Comparison of ENCODE assay signal across 17 cellular contexts in the genomic region with DNA sequence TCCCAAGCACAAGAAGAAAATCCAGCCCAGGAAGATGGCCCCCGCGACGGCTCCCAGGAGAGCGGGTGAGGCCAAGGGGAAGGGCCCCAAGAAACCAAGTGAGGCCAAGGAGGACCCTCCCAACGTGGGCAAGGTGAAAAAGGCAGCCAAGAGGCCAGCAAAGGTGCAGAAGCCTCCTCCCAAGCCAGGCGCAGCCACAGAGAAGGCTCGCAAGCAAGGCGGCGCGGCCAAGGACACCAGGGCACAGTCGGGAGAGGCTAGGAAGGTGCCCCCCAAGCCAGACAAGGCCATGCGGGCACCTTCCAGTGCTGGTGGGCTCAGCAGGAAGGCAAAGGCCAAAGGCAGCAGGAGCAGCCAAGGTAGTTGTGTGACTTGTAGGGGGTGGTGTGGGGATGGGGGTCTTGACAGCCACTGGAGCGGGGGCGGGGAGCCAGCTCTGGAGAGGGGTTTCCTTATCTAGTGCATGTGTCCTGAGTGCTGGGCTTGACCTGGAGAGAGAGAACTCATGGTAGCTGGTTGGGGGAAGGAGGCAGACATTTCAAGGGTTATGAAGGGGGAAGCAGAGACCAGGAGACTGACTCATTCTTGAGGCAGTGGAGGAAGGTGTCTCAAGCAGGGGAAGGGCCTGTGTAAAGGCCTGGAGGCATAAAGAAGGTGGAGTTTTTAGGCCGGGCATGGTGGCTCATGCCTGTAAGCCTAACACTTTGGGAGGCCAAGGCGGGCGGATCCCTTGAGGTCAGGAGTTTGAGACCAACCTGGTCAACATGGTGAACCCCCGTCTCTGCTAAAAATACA. TPM values are rescaled to one million over a fixed set of nuclear protein-coding genes. Genes with fewer than 3 reads are reported as not detected.
DNase-seq lines count a peak whose midpoint lies in the region; ATAC-seq and TF ChIP-seq lines count a peak whose summit lies in the region.
"Had no signal": no experiment of that assay in that cellular context is flagged by ENCODE, and none has a peak within 500 bp of the region (broad histone marks: within the 10 kb centered on the region; RNA-seq: fewer than 3 reads in every experiment).

No MANE protein-coding gene starts in this region.

- H3K36me3 Mint-ChIP-seq in stimulated activated naive B cell treated with anti-CD40 and anti-IgM and Interleukin-4, amounts not matched to agents 10 μg/mL and 1 μg/mL and 100 μg/mL, for 72 hours, result no peaks in the 10 kb centered on the region

- DNase-seq in Right ventricle myocardium inferior (ENCODE audit: missing footprints) (peak; percentile 35), left ventricle myocardium superior (no peak), PC-9 (peak; percentile 62 to 85), epithelial cell of esophagus (ENCODE audit: low read depth) (peak; percentile 85), KG1 (lab: John Stamatoyannopoulos, UW) (no peak), NCI-H1694 (lab: John Stamatoyannopoulos, UW) (no peak)
- DNase-seq in stimulated activated naive B cell treated with anti-CD40 and anti-IgM and Interleukin-4, amounts not matched to agents 10 μg/mL and 1 μg/mL and 100 μg/mL, for 72 hours, result no peak
- DNase-seq in activated effector memory CD4-positive, alpha-beta T cell treated with anti-CD3 and anti-CD28 coated beads, Interleukin-2, amount 50 U/mL, for 16 hours, result no peak
- DNase-seq: ACHN; activated CD4-positive, alpha-beta T cell treated with anti-CD3 and anti-CD28 coated beads for 4 hours; NCI-H1436; NCI-H526 treated with DMSO at 0.1 percent for 48 hours; stimulated activated CD8-positive, alpha-beta memory T cell treated with anti-CD3 and anti-CD28 coated beads, Interleukin-4, amount 100 ng/mL, for 48 hours had no signal

- peaks cover 14% of the 10 kb centered on the region for H3K4me1 ChIP-seq in PC-9 (replicated peaks; ENCODE audit: insufficient read depth)

- ATAC-seq in Right ventricle myocardium inferior, result no peak
- ATAC-seq in left ventricle myocardium superior, result no peak
- peak in 1 of 2 donors; percentile 36 for ATAC-seq in stimulated activated naive B cell treated with anti-CD40 and anti-IgM and Interleukin-4, amounts not matched to agents 10 μg/mL and 1 μg/mL and 100 μg/mL, for 72 hours (replicated peaks)

- H3K4me1 Mint-ChIP-seq in stimulated activated naive B cell treated with anti-CD40 and anti-IgM and Interleukin-4, amounts not matched to agents 10 μg/mL and 1 μg/mL and 100 μg/mL, for 72 hours, result peaks cover under 1 to 2% of the 10 kb centered on the region in 2 donors

- H4K20me1 ChIP-seq in PC-9 (ENCODE audit: insufficient read depth), result no peaks in the 10 kb centered on the region

- H3K27me3 Mint-ChIP-seq in stimulated activated naive B cell treated with anti-CD40 and anti-IgM and Interleukin-4, amounts not matched to agents 10 μg/mL and 1 μg/mL and 100 μg/mL, for 72 hours, result peaks cover 8 to 10% of the 10 kb centered on the region in 2 donors

- no peaks in the 10 kb centered on the region for H3K79me2 ChIP-seq in PC-9 (ENCODE audit: low read depth)

- peaks cover 11% of the 10 kb centered on the region; the same call in 1 of the 2 replicates for H3F3A ChIP-seq in PC-9 (ENCODE audit: insufficient read depth, low read depth)

- H3K9me3 Mint-ChIP-seq in stimulated activated naive B cell treated with anti-CD40 and anti-IgM and Interleukin-4, amounts not matched to agents 10 μg/mL and 1 μg/mL and 100 μg/mL, for 72 hours, result no peaks in the 10 kb centered on the region
- H3K9me3 Mint-ChIP-seq: activated T-helper 2 cell treated with anti-CD3 and anti-CD28 coated beads, Interferon-gamma antibody, Interleukin-2, Interleukin-4, amounts not matched to agents 10 μg/mL and 5 μg/mL and 100 μg/mL, durations not matched to agents 14 hours and 24 hours and 36 hours had no signal

- peak overlapping the region; percentile 38 for H3K27ac Mint-ChIP-seq in stimulated activated naive B cell treated with anti-CD40 and anti-IgM and Interleukin-4, amounts not matched to agents 10 μg/mL and 1 μg/mL and 100 μg/mL, for 72 hours
- H3K27ac Mint-ChIP-seq: activated T-helper 2 cell treated with anti-CD3 and anti-CD28 coated beads, Interferon-gamma antibody, Interleukin-2, Interleukin-4, amounts not matched to agents 10 μg/mL and 5 μg/mL and 100 μg/mL, durations not matched to agents 14 hours and 24 hours and 36 hours had no signal

- H3K27ac ChIP-seq in PC-9, result no peak overlapping the region
- H3K27ac ChIP-seq: neutrophil, SK-N-MC had no signal

- BruUV-seq in PC-9 (replicated peaks; lab: Mats Ljungman, UMichigan), result no TSS peak

- POLR2A ChIA-PET in PC-9 (lab: Charles Lee; ENCODE audit: unreplicated experiment), result no interaction called here

- H3K36me3 ChIP-seq in PC-9 (ENCODE audit: low read depth), result no peaks in the 10 kb centered on the region
- H3K36me3 ChIP-seq: neutrophil had no signal

- H3K9me3 ChIP-seq in PC-9 (ENCODE audit: insufficient read depth, low read depth), result no peaks in the 10 kb centered on the region
- H3K9me3 ChIP-seq: neutrophil had no signal

- H3K4me3 ChIP-seq in PC-9, result no peak overlapping the region
- no peak overlapping the region for H3K4me3 ChIP-seq in epithelial cell of esophagus (ENCODE audit: low read length)
- H3K4me3 ChIP-seq: SK-N-MC had no signal

- H3K4me2 ChIP-seq in PC-9, result peak overlapping the region; percentile 34; the same call in 1 of the 2 replicates

- H3K27me3 ChIP-seq in PC-9 (ENCODE audit: insufficient read depth, low read depth), result no peaks in the 10 kb centered on the region
- H3K27me3 ChIP-seq: neutrophil had no signal

- no peak overlapping the region for H2AFZ ChIP-seq in PC-9

- TF ChIP-seq CTCF in PC-9 (conservative IDR thresholded peaks at IDR 0.05) (no peak), epithelial cell of esophagus (IDR thresholded peaks at IDR 0.05; ENCODE audit: insufficient read depth, low read depth, low read length, missing control alignments) (no peak)

- CTCF ChIA-PET in PC-9 (lab: Charles Lee), result no interaction called here

- H3K4me3 Mint-ChIP-seq in stimulated activated naive B cell treated with anti-CD40 and anti-IgM and Interleukin-4, amounts not matched to agents 10 μg/mL and 1 μg/mL and 100 μg/mL, for 72 hours, result no peak overlapping the region

- intact Hi-C loops in Right ventricle myocardium inferior (cut with DNase I), result no loop called here
- intact Hi-C loops in left ventricle myocardium superior (cut with micrococcal nuclease), result no loop called here
- intact Hi-C loops in PC-9 (cut with micrococcal nuclease; ENCODE audit: unreplicated experiment), result no loop called here

- no peaks in the 10 kb centered on the region for H3K9me2 ChIP-seq in PC-9 (ENCODE audit: insufficient read depth)

RNA-seq across cellular contexts. Expression of a gene that starts 6.2 kb away (rescaled TPM):
- not detected for total RNA-seq in Right ventricle myocardium inferior
- not detected for total RNA-seq in left ventricle myocardium superior
- total RNA-seq in PC-9 (2021), result not detected in 2 replicates
- total RNA-seq: activated T-helper 2 cell treated with anti-CD3 and anti-CD28 coated beads, Interferon-gamma antibody, Interleukin-2, Interleukin-4, amounts not matched to agents 10 μg/mL and 5 μg/mL and 100 μg/mL, durations not matched to agents 14 hours and 24 hours and 36 hours; G401 had no signal

RNA-seq across cellular contexts. Expression of a gene that starts 20.8 kb away (rescaled TPM):
- total RNA-seq in Right ventricle myocardium inferior (not detected), left ventricle myocardium superior (not detected), PC-9 (2021) (not detected in 2 replicates)
- total RNA-seq: activated T-helper 2 cell treated with anti-CD3 and anti-CD28 coated beads, Interferon-gamma antibody, Interleukin-2, Interleukin-4, amounts not matched to agents 10 μg/mL and 5 μg/mL and 100 μg/mL, durations not matched to agents 14 hours and 24 hours and 36 hours; G401 had no signal

RNA-seq across cellular contexts. Expression of a gene that starts 57.3 kb away (rescaled TPM):
- 66.3 TPM for total RNA-seq in Right ventricle myocardium inferior
- total RNA-seq in left ventricle myocardium superior, result 56.6 TPM
- 44.4 and 50.4 TPM in 2 replicates for total RNA-seq in PC-9 (2021)

Comparison
In these comparisons a context has a peak if more than half of its experiments do, and no peak if none do; other contexts are left out.
1. DNase-seq: peak in Right ventricle myocardium inferior (single experiment), PC-9 (2 of 2) and epithelial cell of esophagus (single experiment); none in left ventricle myocardium superior (single experiment), stimulated activated naive B cell treated with anti-CD40 and anti-IgM and Interleukin-4, amounts not matched to agents 10 μg/mL and 1 μg/mL and 100 μg/mL, for 72 hours (single experiment), KG1 (single experiment), activated effector memory CD4-positive, alpha-beta T cell treated with anti-CD3 and anti-CD28 coated beads, Interleukin-2, amount 50 U/mL, for 16 hours (single experiment) and NCI-H1694 (single experiment).